ENCODE assay signal across 20 cellular contexts in the genomic region with DNA sequence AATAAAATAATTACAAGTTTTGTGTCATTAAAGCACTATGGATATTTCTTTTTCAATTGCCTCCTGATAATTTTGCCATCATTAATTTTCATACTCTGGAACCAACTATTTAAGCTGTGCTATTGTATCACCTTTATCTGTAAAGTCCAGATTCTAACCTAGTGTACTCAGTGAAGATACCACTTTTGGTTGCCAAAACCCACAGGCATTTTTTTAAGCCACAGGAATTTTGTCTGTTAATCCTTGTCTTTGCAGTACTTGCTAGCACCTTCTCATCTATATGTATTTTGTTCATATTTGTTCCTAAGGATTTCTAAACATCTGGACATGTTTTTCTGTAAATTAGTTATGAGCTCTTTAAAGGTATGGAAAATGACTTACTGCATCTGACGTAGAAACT.
DNase-seq lines count a peak whose midpoint lies in the region; ATAC-seq and TF ChIP-seq lines count a peak whose summit lies in the region.
"Had no signal": no experiment of that assay in that cellular context is flagged by ENCODE, and none has a peak within 500 bp of the region (broad histone marks: within the 10 kb centered on the region; RNA-seq: fewer than 3 reads in every experiment).

No MANE protein-coding gene starts in this region.

- TF ChIP-seq CTCF in HFF-Myc (IDR thresholded peaks at IDR 0.05; ENCODE audit: low read depth, low read length, missing control alignments): no peak
- no peak for TF ChIP-seq CTCF in RWPE2 (IDR thresholded peaks at IDR 0.05; ENCODE audit: poor library complexity, severe bottlenecking)
- no peak for TF ChIP-seq CTCF in fibroblast of mammary gland (conservative IDR thresholded peaks at IDR 0.05; ENCODE audit: control insufficient read depth, insufficient read depth, low read depth, low read length)
- TF ChIP-seq CTCF in prostate gland (IDR thresholded peaks at IDR 0.05): no peak

- H3K4me3 ChIP-seq in HFF-Myc (replicated peaks; ENCODE audit: low read depth, low read length) (no peak overlapping the region), RWPE2 (ENCODE audit: severe bottlenecking) (no peak overlapping the region), fibroblast of mammary gland (ENCODE audit: control insufficient read depth, low read depth, low read length) (no peak overlapping the region), prostate gland (no peak overlapping the region)
- H3K4me3 ChIP-seq: adrenal gland, esophagus squamous epithelium, stomach, upper lobe of left lung had no signal

- peaks cover 3% of the 10 kb centered on the region for H3K4me1 ChIP-seq in RWPE2 (ENCODE audit: insufficient read depth, poor library complexity, severe bottlenecking)
- H3K4me1 ChIP-seq in prostate gland (replicated peaks): no peaks in the 10 kb centered on the region
- H3K4me1 ChIP-seq: adrenal gland, Caco-2, esophagus squamous epithelium, parathyroid adenoma, upper lobe of left lung had no signal

- H3K9me3 ChIP-seq in RWPE2 (ENCODE audit: severe bottlenecking) (no peaks in the 10 kb centered on the region), prostate gland (no peaks in the 10 kb centered on the region)
- H3K9me3 ChIP-seq: adrenal gland, Caco-2, esophagus squamous epithelium, upper lobe of left lung had no signal

- H3K27ac ChIP-seq in RWPE2 (ENCODE audit: poor library complexity, severe bottlenecking) (no peak overlapping the region), prostate gland (no peak overlapping the region)
- H3K27ac ChIP-seq: adrenal gland, esophagus squamous epithelium, parathyroid adenoma, stomach, upper lobe of left lung had no signal

- ATAC-seq in RWPE2 (ENCODE audit: low read depth): peak; percentile 76
- ATAC-seq: naive thymus-derived CD8-positive, alpha-beta T cell had no signal

- H3K36me3 ChIP-seq in RWPE2 (ENCODE audit: low read depth) (no peaks in the 10 kb centered on the region), prostate gland (no peaks in the 10 kb centered on the region)
- H3K36me3 ChIP-seq: adrenal gland, esophagus squamous epithelium, stomach, upper lobe of left lung had no signal

- 86% methylated on average over 1 of the region's 1 CpG for WGBS in prostate gland

- no peak for TF ChIP-seq POLR2A in prostate gland (IDR thresholded peaks at IDR 0.05)

- no peaks in the 10 kb centered on the region for H3K27me3 ChIP-seq in RWPE2 (ENCODE audit: insufficient read depth, poor library complexity, severe bottlenecking)
- H3K27me3 ChIP-seq in prostate gland (replicated peaks; ENCODE audit: insufficient read depth): no peaks in the 10 kb centered on the region
- H3K27me3 ChIP-seq: adrenal gland, esophagus squamous epithelium, stomach, upper lobe of left lung had no signal

- intact Hi-C loops in prostate gland (cut with DNase I): no loop called here

- DNase-seq in HFF-Myc (ENCODE audit: extremely low read depth, low read depth): peak; percentile 5
- no peak for DNase-seq in RWPE2 (ENCODE audit: low spot score)
- peak; percentile 50 for DNase-seq in fibroblast of mammary gland (ENCODE audit: low read depth)
- peak; percentile 42 for DNase-seq in renal cortical epithelial cell (ENCODE audit: low read depth)
- DNase-seq in NCI-H345 (lab: John Stamatoyannopoulos, UW): no peak
- DNase-seq in prostate gland (ENCODE audit: low spot score): no peak
- DNase-seq in inferior parietal cortex (ENCODE audit: extremely low spot score): no peak
- DNase-seq in NCI-H510A (lab: John Stamatoyannopoulos, UW): no peak
- DNase-seq: activated CD4-positive, alpha-beta T cell treated with anti-CD3 and anti-CD28 coated beads for 4 hours; adrenal gland; Caco-2; cerebellar nuclear complex; effector memory CD4-positive, alpha-beta T cell; esophagus squamous epithelium; naive thymus-derived CD8-positive, alpha-beta T cell; NCI-H1694 treated with DMSO at 0.1 percent for 48 hours; stimulated activated CD4-positive, alpha-beta T cell treated with anti-CD3 and anti-CD28 coated beads, Interleukin-2, amount 100 ng/mL, for 24 hours; stomach; upper lobe of left lung had no signal

Comparison
In these comparisons a context has a peak if more than half of its experiments do, and no peak if none do; other contexts are left out.
1. DNase-seq: peak in HFF-Myc (single experiment), fibroblast of mammary gland (single experiment) and renal cortical epithelial cell (single experiment); none in RWPE2 (single experiment), NCI-H345 (single experiment), prostate gland (single experiment), inferior parietal cortex (single experiment) and NCI-H510A (single experiment).